ENCODE assay signal across 1 cellular context in the genomic region with DNA sequence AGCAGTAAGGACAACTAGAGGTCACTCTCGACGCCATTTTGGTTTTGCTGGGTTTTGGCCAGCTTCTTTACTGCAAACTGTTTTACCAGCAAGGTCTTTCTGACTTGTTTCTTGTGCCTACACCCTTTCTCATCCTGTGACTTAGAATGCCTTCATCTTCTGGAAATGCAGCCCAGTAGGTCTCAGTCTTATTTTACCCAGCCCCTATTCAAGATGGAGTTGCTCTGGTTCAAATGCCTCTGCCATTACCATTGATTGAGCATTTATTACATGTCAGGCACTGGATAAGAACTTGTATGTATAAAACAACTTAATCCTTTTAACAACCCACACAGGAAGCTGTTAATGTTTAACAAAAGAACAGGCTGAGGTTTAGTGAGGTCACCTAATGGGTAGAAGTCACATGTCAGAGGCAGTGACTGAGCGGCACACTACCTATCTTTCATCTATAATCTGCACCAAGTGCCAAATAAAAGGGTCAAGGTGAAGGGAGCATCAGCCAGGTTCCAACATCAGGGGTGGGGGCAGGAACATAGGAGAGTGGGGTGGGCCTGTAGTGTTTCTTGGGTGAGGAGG.
A peak's percentile ranks its signal among the peaks of the same experiment; 100 is the strongest.
TF ChIP-seq lines count a peak whose summit lies in the region.

No MANE protein-coding gene starts in this region.

TF ChIP-seq in K562, 482 proteins besides CTCF, POLR2A, EP300 and RAD21 (continued from another document and continues in another):
- TF ChIP-seq, protein P1, sequence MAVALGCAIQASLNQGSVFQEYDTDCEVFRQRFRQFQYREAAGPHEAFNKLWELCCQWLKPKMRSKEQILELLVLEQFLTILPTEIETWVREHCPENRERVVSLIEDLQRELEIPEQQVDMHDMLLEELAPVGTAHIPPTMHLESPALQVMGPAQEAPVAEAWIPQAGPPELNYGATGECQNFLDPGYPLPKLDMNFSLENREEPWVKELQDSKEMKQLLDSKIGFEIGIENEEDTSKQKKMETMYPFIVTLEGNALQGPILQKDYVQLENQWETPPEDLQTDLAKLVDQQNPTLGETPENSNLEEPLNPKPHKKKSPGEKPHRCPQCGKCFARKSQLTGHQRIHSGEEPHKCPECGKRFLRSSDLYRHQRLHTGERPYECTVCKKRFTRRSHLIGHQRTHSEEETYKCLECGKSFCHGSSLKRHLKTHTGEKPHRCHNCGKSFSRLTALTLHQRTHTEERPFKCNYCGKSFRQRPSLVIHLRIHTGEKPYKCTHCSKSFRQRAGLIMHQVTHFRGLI (CRISPR knock-in tag; IDR thresholded peaks at IDR 0.05), result peak; percentile 73; the same call in 1 of the 2 replicates
- TF ChIP-seq HMG20A (CRISPR knock-in tag; conservative IDR thresholded peaks at IDR 0.05) (no peak), E2F3 (CRISPR knock-in tag; IDR thresholded peaks at IDR 0.05) (0 out of 2 replicates have a peak, but pooled peaks have one; percentile 25), SNRNP70 (optimal IDR thresholded peaks at IDR 0.05; ENCODE audit: low read depth, low read length) (no peak), PTTG1 (tag; IDR thresholded peaks at IDR 0.05; ENCODE audit: low read depth) (peak; percentile 66; the same call in 1 of the 2 replicates), STAG1 (CRISPR knock-in tag; IDR thresholded peaks at IDR 0.05; ENCODE audit: borderline replicate concordance) (no peak), DDX20 (tag; IDR thresholded peaks at IDR 0.05; ENCODE audit: low read depth) (peak; percentile 82), ZNF644 (tag; IDR thresholded peaks at IDR 0.05; ENCODE audit: low read depth) (0 out of 2 replicates have a peak, but pooled peaks have one; percentile 60), ETV1 (tag; conservative IDR thresholded peaks at IDR 0.05; ENCODE audit: low read depth) (peak; percentile 63), HIVEP1 (CRISPR knock-in tag; IDR thresholded peaks at IDR 0.05) (0 out of 2 replicates have a peak, but pooled peaks have one; percentile 29), HDAC8 (tag; IDR thresholded peaks at IDR 0.05) (peak; percentile 96), ZNF583 (CRISPR knock-in tag; IDR thresholded peaks at IDR 0.05) (peak; percentile 31; the same call in 1 of the 2 replicates), ZNF766 (CRISPR knock-in tag; conservative IDR thresholded peaks at IDR 0.05) (peak; percentile 76), HDAC2 (IDR thresholded peaks at IDR 0.05) (no peak), ZNF175 (CRISPR knock-in tag; IDR thresholded peaks at IDR 0.05; ENCODE audit: low read depth) (peak; percentile 77; the same call in 1 of the 2 replicates), SMAD3 (CRISPR knock-in tag; conservative IDR thresholded peaks at IDR 0.05) (peak; percentile 86), SMARCC2 (IDR thresholded peaks at IDR 0.05; ENCODE audit: low read depth) (no peak), HOXB6 (CRISPR knock-in tag; IDR thresholded peaks at IDR 0.05; ENCODE audit: borderline replicate concordance) (no peak), SAFB (IDR thresholded peaks at IDR 0.05; ENCODE audit: borderline replicate concordance, low read depth, low read length) (no peak), ARNT (IDR thresholded peaks at IDR 0.05) (no peak), PTRF (tag; IDR thresholded peaks at IDR 0.05) (peak; percentile 49; the same call in 1 of the 2 replicates), ZNF79 (CRISPR knock-in tag; IDR thresholded peaks at IDR 0.05; ENCODE audit: low read depth) (peak; percentile 60; the same call in 1 of the 2 replicates), ESRRA (IDR thresholded peaks at IDR 0.05; ENCODE audit: borderline replicate concordance, low read depth) (0 out of 2 replicates have a peak, but pooled peaks have one; percentile 68), GTF2A2 (tag; IDR thresholded peaks at IDR 0.05) (peak; percentile 83), MEF2D (tag; conservative IDR thresholded peaks at IDR 0.05; ENCODE audit: low read depth) (peak; percentile 79), ETS2 (tag; IDR thresholded peaks at IDR 0.05; ENCODE audit: borderline replicate concordance, poor library complexity, severe bottlenecking) (no peak), DIDO1 (tag; IDR thresholded peaks at IDR 0.05; ENCODE audit: low read depth) (0 out of 2 replicates have a peak, but pooled peaks have one; percentile 57), RBFOX2 (IDR thresholded peaks at IDR 0.05; ENCODE audit: low read depth, low read length) (no peak), KLF6 (CRISPR knock-in tag; IDR thresholded peaks at IDR 0.05; ENCODE audit: borderline replicate concordance) (0 out of 2 replicates have a peak, but pooled peaks have one; percentile 75), SP2 (IDR thresholded peaks at IDR 0.05; ENCODE audit: extremely low read depth, low read depth, low read length, poor library complexity, severe bottlenecking) (no peak), ZFP30 (CRISPR knock-in tag; IDR thresholded peaks at IDR 0.05; ENCODE audit: borderline replicate concordance) (no peak), XRCC4 (IDR thresholded peaks at IDR 0.05; ENCODE audit: extremely low read depth, insufficient read depth, insufficient read length) (no peak), TCFL5 (CRISPR knock-in tag; conservative IDR thresholded peaks at IDR 0.05) (no peak), NFIX (CRISPR knock-in tag; IDR thresholded peaks at IDR 0.05; ENCODE audit: low read depth) (no peak), BRCA1 (IDR thresholded peaks at IDR 0.05) (no peak), BRCA1 (CRISPR knock-in tag; IDR thresholded peaks at IDR 0.05) (no peak), NR2C1 (IDR thresholded peaks at IDR 0.05) (no peak), NR2C1 (tag; IDR thresholded peaks at IDR 0.05) (peak; percentile 51; the same call in 1 of the 2 replicates), CREBBP (IDR thresholded peaks at IDR 0.05; ENCODE audit: low read depth, low read length) (no peak), ZSCAN32 (CRISPR knock-in tag; IDR thresholded peaks at IDR 0.05) (no peak), SREBF1 (IDR thresholded peaks at IDR 0.05; ENCODE audit: borderline replicate concordance, low read depth, low read length) (no peak), ZNF197 (CRISPR knock-in tag; IDR thresholded peaks at IDR 0.05; ENCODE audit: low read depth) (peak; percentile 56; the same call in 1 of the 2 replicates), ZNF75A (CRISPR knock-in tag; IDR thresholded peaks at IDR 0.05) (no peak), ZNF76 (CRISPR knock-in tag; IDR thresholded peaks at IDR 0.05; ENCODE audit: borderline replicate concordance) (0 out of 2 replicates have a peak, but pooled peaks have one; percentile 61), ZNF584 (CRISPR knock-in tag; IDR thresholded peaks at IDR 0.05; ENCODE audit: low read depth) (peak; percentile 33; the same call in 1 of the 2 replicates), ETV5 (CRISPR knock-in tag; IDR thresholded peaks at IDR 0.05; ENCODE audit: low read depth) (no peak), TEAD1 (CRISPR knock-in tag; IDR thresholded peaks at IDR 0.05) (0 out of 4 replicates have a peak, but pooled peaks of 1 of the 2 experiments have one; percentile 45), MECOM (CRISPR knock-in tag; IDR thresholded peaks at IDR 0.05) (no peak)
- TF ChIP-seq, protein P2, sequence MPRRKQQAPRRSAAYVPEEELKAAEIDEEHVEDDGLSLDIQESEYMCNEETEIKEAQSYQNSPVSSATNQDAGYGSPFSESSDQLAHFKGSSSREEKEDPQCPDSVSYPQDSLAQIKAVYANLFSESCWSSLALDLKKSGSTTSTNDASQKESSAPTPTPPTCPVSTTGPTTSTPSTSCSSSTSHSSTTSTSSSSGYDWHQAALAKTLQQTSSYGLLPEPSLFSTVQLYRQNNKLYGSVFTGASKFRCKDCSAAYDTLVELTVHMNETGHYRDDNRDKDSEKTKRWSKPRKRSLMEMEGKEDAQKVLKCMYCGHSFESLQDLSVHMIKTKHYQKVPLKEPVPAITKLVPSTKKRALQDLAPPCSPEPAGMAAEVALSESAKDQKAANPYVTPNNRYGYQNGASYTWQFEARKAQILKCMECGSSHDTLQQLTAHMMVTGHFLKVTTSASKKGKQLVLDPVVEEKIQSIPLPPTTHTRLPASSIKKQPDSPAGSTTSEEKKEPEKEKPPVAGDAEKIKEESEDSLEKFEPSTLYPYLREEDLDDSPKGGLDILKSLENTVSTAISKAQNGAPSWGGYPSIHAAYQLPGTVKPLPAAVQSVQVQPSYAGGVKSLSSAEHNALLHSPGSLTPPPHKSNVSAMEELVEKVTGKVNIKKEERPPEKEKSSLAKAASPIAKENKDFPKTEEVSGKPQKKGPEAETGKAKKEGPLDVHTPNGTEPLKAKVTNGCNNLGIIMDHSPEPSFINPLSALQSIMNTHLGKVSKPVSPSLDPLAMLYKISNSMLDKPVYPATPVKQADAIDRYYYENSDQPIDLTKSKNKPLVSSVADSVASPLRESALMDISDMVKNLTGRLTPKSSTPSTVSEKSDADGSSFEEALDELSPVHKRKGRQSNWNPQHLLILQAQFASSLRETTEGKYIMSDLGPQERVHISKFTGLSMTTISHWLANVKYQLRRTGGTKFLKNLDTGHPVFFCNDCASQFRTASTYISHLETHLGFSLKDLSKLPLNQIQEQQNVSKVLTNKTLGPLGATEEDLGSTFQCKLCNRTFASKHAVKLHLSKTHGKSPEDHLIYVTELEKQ (CRISPR knock-in tag; IDR thresholded peaks at IDR 0.05), result 0 out of 2 replicates have a peak, but pooled peaks have one; percentile 27
- TF ChIP-seq, protein P3, sequence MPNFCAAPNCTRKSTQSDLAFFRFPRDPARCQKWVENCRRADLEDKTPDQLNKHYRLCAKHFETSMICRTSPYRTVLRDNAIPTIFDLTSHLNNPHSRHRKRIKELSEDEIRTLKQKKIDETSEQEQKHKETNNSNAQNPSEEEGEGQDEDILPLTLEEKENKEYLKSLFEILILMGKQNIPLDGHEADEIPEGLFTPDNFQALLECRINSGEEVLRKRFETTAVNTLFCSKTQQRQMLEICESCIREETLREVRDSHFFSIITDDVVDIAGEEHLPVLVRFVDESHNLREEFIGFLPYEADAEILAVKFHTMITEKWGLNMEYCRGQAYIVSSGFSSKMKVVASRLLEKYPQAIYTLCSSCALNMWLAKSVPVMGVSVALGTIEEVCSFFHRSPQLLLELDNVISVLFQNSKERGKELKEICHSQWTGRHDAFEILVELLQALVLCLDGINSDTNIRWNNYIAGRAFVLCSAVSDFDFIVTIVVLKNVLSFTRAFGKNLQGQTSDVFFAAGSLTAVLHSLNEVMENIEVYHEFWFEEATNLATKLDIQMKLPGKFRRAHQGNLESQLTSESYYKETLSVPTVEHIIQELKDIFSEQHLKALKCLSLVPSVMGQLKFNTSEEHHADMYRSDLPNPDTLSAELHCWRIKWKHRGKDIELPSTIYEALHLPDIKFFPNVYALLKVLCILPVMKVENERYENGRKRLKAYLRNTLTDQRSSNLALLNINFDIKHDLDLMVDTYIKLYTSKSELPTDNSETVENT (CRISPR knock-in tag; IDR thresholded peaks at IDR 0.05), result no peak
- TF ChIP-seq, protein P4, sequence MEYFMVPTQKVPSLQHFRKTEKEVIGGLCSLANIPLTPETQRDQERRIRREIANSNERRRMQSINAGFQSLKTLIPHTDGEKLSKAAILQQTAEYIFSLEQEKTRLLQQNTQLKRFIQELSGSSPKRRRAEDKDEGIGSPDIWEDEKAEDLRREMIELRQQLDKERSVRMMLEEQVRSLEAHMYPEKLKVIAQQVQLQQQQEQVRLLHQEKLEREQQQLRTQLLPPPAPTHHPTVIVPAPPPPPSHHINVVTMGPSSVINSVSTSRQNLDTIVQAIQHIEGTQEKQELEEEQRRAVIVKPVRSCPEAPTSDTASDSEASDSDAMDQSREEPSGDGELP (CRISPR knock-in tag; IDR thresholded peaks at IDR 0.05; ENCODE audit: borderline replicate concordance), result no peak
- TF ChIP-seq, protein P5, sequence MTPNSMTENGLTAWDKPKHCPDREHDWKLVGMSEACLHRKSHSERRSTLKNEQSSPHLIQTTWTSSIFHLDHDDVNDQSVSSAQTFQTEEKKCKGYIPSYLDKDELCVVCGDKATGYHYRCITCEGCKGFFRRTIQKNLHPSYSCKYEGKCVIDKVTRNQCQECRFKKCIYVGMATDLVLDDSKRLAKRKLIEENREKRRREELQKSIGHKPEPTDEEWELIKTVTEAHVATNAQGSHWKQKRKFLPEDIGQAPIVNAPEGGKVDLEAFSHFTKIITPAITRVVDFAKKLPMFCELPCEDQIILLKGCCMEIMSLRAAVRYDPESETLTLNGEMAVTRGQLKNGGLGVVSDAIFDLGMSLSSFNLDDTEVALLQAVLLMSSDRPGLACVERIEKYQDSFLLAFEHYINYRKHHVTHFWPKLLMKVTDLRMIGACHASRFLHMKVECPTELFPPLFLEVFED (CRISPR knock-in tag; conservative IDR thresholded peaks at IDR 0.05), result 0 out of 2 replicates have a peak, but pooled peaks have one; percentile 25
- TF ChIP-seq, protein P6, sequence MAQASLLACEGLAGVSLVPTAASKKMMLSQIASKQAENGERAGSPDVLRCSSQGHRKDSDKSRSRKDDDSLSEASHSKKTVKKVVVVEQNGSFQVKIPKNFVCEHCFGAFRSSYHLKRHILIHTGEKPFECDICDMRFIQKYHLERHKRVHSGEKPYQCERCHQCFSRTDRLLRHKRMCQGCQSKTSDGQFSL (CRISPR knock-in tag; IDR thresholded peaks at IDR 0.05), result no peak
- TF ChIP-seq, protein P6 (tag; IDR thresholded peaks at IDR 0.05), result peak in 1 of 2 experiments; percentile 95; a peak in 2 of 4 replicates
- TF ChIP-seq, protein P7, sequence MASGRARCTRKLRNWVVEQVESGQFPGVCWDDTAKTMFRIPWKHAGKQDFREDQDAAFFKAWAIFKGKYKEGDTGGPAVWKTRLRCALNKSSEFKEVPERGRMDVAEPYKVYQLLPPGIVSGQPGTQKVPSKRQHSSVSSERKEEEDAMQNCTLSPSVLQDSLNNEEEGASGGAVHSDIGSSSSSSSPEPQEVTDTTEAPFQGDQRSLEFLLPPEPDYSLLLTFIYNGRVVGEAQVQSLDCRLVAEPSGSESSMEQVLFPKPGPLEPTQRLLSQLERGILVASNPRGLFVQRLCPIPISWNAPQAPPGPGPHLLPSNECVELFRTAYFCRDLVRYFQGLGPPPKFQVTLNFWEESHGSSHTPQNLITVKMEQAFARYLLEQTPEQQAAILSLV (tag; IDR thresholded peaks at IDR 0.05), result peak; percentile 77
- TF ChIP-seq, protein P8, sequence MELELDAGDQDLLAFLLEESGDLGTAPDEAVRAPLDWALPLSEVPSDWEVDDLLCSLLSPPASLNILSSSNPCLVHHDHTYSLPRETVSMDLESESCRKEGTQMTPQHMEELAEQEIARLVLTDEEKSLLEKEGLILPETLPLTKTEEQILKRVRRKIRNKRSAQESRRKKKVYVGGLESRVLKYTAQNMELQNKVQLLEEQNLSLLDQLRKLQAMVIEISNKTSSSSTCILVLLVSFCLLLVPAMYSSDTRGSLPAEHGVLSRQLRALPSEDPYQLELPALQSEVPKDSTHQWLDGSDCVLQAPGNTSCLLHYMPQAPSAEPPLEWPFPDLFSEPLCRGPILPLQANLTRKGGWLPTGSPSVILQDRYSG (tag; conservative IDR thresholded peaks at IDR 0.05; ENCODE audit: low read depth), result peak; percentile 87
- TF ChIP-seq, protein P9, sequence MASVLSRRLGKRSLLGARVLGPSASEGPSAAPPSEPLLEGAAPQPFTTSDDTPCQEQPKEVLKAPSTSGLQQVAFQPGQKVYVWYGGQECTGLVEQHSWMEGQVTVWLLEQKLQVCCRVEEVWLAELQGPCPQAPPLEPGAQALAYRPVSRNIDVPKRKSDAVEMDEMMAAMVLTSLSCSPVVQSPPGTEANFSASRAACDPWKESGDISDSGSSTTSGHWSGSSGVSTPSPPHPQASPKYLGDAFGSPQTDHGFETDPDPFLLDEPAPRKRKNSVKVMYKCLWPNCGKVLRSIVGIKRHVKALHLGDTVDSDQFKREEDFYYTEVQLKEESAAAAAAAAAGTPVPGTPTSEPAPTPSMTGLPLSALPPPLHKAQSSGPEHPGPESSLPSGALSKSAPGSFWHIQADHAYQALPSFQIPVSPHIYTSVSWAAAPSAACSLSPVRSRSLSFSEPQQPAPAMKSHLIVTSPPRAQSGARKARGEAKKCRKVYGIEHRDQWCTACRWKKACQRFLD (CRISPR knock-in tag; IDR thresholded peaks at IDR 0.05), result peak; percentile 85
